8 cellular contexts compared by ENCODE assay signal in genomic region chr6:158322724-158323560, GRCh38. TPM values are rescaled to one million over a fixed set of nuclear protein-coding genes. Genes with fewer than 3 reads are reported as not detected.
DNase-seq lines count a peak whose midpoint lies in the region; ATAC-seq and TF ChIP-seq lines count a peak whose summit lies in the region.

No MANE protein-coding gene starts in this region.

- no peak overlapping the region for H3K27ac Mint-ChIP-seq in nephron progenitor cell

- peak overlapping the region; percentile 16 to 66 (median 42) for H3K27ac ChIP-seq in body of pancreas

- peaks cover 70% of the 10 kb centered on the region for H3K36me3 Mint-ChIP-seq in nephron progenitor cell (ENCODE audit: low read depth)

- intact Hi-C loops in body of pancreas (cut with DNase I) = no loop called here
- intact Hi-C loops in head of caudate nucleus (cut with DNase I) = no loop called here

- ATAC-seq in GM21367 (IDR thresholded peaks at IDR 0.05; ENCODE audit: unreplicated experiment) (peak; percentile 51), HG03457 (IDR thresholded peaks at IDR 0.05; ENCODE audit: unreplicated experiment) (peak; percentile 64), body of pancreas (peak; percentile 92)

- no peaks in the 10 kb centered on the region for H3K36me3 ChIP-seq in body of pancreas (replicated peaks in 1 of 2; ENCODE audit: insufficient read depth in 1 of 2, low read depth in 2 of 2)

- H3K27me3 ChIP-seq in body of pancreas = no peaks in the 10 kb centered on the region

- TF ChIP-seq POLR2A in body of pancreas (IDR thresholded peaks at IDR 0.05) = no peak

- DNase-seq in ELR (ENCODE audit: low read depth) (peak; percentile 71), body of pancreas (no peak), retinal pigment epithelial cell (ENCODE audit: low read depth) (peak; percentile 58), nephron progenitor cell (no peak), head of caudate nucleus (no peak), NCI-H1694 treated with DMSO at 0.1 percent for 48 hours (lab: John Stamatoyannopoulos, UW) (no peak)

- TF ChIP-seq CTCF in body of pancreas (IDR thresholded peaks at IDR 0.05) (no peak), retinal pigment epithelial cell (conservative IDR thresholded peaks at IDR 0.05; ENCODE audit: low read depth, low read length) (no peak), nephron progenitor cell (IDR thresholded peaks at IDR 0.05) (no peak)

- H3K4me3 ChIP-seq in body of pancreas (no peak overlapping the region), retinal pigment epithelial cell (ENCODE audit: low read length) (no peak overlapping the region)

- H3K4me3 Mint-ChIP-seq in nephron progenitor cell = no peak overlapping the region

- H3K9me3 ChIP-seq in body of pancreas = no peaks in the 10 kb centered on the region

- H3K4me1 Mint-ChIP-seq in nephron progenitor cell = peaks cover 5% of the 10 kb centered on the region

- peaks cover 2% of the 10 kb centered on the region for H3K27me3 Mint-ChIP-seq in nephron progenitor cell (ENCODE audit: low read depth, poor library complexity)

- peaks cover 24% of the 10 kb centered on the region for H3K4me1 ChIP-seq in body of pancreas

- peaks cover 17% of the 10 kb centered on the region for H3K9me3 Mint-ChIP-seq in nephron progenitor cell

- 46 to 48% methylated on average over 11 of the region's 11 CpGs for WGBS in body of pancreas, 2 donors

RNA-seq across cellular contexts. Expression of gene TULP4, which starts 10.7 kb away (rescaled TPM):
- 10 to 100 TPM; 81.2 to 92.3 TPM for total RNA-seq in body of pancreas

Comparison
In these comparisons a context has a peak if more than half of its experiments do, and no peak if none do; other contexts are left out.
1. DNase-seq: peak in ELR (single experiment) and retinal pigment epithelial cell (single experiment); none in body of pancreas (0 of 4), nephron progenitor cell (single experiment), head of caudate nucleus (0 of 42) and NCI-H1694 treated with DMSO at 0.1 percent for 48 hours (single experiment).
2. Peak in every context shown above with its lines, with median percentiles within 50 percentile points of each other: ATAC-seq.